ENCODE assay signal across 20 cellular contexts in genomic region chr10:69620625-69621024, GRCh38. TPM values are rescaled to one million over a fixed set of nuclear protein-coding genes. Genes with fewer than 3 reads are reported as not detected.
DNase-seq lines count a peak whose midpoint lies in the region; ATAC-seq and TF ChIP-seq lines count a peak whose summit lies in the region.
"Had no signal": no experiment of that assay in that cellular context is flagged by ENCODE, and none has a peak within 500 bp of the region (broad histone marks: within the 10 kb centered on the region; RNA-seq: fewer than 3 reads in every experiment).

No MANE protein-coding gene starts in this region.

- H3K9ac ChIP-seq in BLaER1 (no peak overlapping the region), DND-41 (ENCODE audit: low read depth, low read length) (no peak overlapping the region), mesendoderm (ENCODE audit: low read length) (no peak overlapping the region)

- CTCF ChIA-PET in T-cell (lab: Charles Lee): no interaction called here

- H3K36me3 ChIP-seq in BLaER1: no peaks in the 10 kb centered on the region
- no peaks in the 10 kb centered on the region for H3K36me3 ChIP-seq in DND-41 (ENCODE audit: insufficient read depth, low read length)
- no peaks in the 10 kb centered on the region for H3K36me3 ChIP-seq in mesendoderm (ENCODE audit: control insufficient read depth, insufficient read depth, low read length)
- H3K36me3 ChIP-seq: BE2C had no signal

- no peak for TF ChIP-seq CTCF in DND-41 (IDR thresholded peaks at IDR 0.05; ENCODE audit: borderline replicate concordance, extremely low read depth, low read length, poor library complexity, severe bottlenecking)

- peaks cover 43 to 46% (median 45%) of the 10 kb centered on the region in 3 donors for H3K4me1 Mint-ChIP-seq in T-cell
- H3K4me1 Mint-ChIP-seq in naive thymus-derived CD8-positive, alpha-beta T cell: peaks cover 22 to 46% (median 39%) of the 10 kb centered on the region in 4 donors

- no peak overlapping the region for H4K5ac ChIP-seq in mesendoderm (ENCODE audit: low read length)

- H3K23ac ChIP-seq in mesendoderm (ENCODE audit: low read length): no peak overlapping the region

- H3K79me2 ChIP-seq in DND-41 (ENCODE audit: insufficient read depth, low read length) (no peaks in the 10 kb centered on the region), mesendoderm (ENCODE audit: control insufficient read depth, insufficient read depth, low read length) (no peaks in the 10 kb centered on the region)

- H3K79me1 ChIP-seq in mesendoderm (ENCODE audit: low read length): no peaks in the 10 kb centered on the region

- H3K9me3 Mint-ChIP-seq in T-cell: peaks cover 0 to 17% (median 13%) of the 10 kb centered on the region in 3 donors
- peaks cover 3 to 22% (median 12%) of the 10 kb centered on the region in 9 donors for H3K9me3 Mint-ChIP-seq in naive thymus-derived CD8-positive, alpha-beta T cell

- H3K9me3 ChIP-seq in BLaER1 (peaks cover 43% of the 10 kb centered on the region), DND-41 (ENCODE audit: insufficient read depth, low read length, severe bottlenecking) (peaks cover 3% of the 10 kb centered on the region)
- H3K9me3 ChIP-seq: BE2C had no signal

- peak overlapping the region; percentile 54 for H3K4me2 ChIP-seq in BLaER1
- no peak overlapping the region for H3K4me2 ChIP-seq in DND-41 (ENCODE audit: insufficient read depth, low read length)
- no peak overlapping the region for H3K4me2 ChIP-seq in mesendoderm (ENCODE audit: low read length)

- H3K4ac ChIP-seq in mesendoderm (ENCODE audit: low read depth, low read length): no peak overlapping the region

- peak overlapping the region in 1 of 3 donors; percentile 49 for H3K4me3 Mint-ChIP-seq in T-cell
- H3K4me3 Mint-ChIP-seq in naive thymus-derived CD8-positive, alpha-beta T cell: peak overlapping the region in 6 of 10 donors; percentile 14 to 51 (median 45)
- H3K4me3 Mint-ChIP-seq: CD14-positive monocyte, HFFc6 had no signal

- peak; percentile 25 for DNase-seq in DND-41
- DNase-seq in T-cell: no peak
- no peak for DNase-seq in naive thymus-derived CD8-positive, alpha-beta T cell
- no peak for DNase-seq in mesendoderm
- no peak for DNase-seq in DMS79 (lab: John Stamatoyannopoulos, UW)
- no peak for DNase-seq in effector CD4-positive, alpha-beta T cell
- no peak for DNase-seq in Ammon's horn (ENCODE audit: low spot score)
- DNase-seq: BE2C; CD4-positive, alpha-beta memory T cell; GDM1; GOT3; H7; HFFc6 had no signal

- H3K56ac ChIP-seq in mesendoderm (ENCODE audit: low read length): no peak overlapping the region

- H4K20me1 ChIP-seq in BLaER1: no peaks in the 10 kb centered on the region
- H4K20me1 ChIP-seq in DND-41 (ENCODE audit: insufficient read depth, low read length): no peaks in the 10 kb centered on the region

- H2AFZ ChIP-seq in DND-41 (ENCODE audit: low read depth, low read length): no peak overlapping the region

- no peak overlapping the region for H3K18ac ChIP-seq in mesendoderm (ENCODE audit: low read length)

- H4K8ac ChIP-seq in mesendoderm (ENCODE audit: low read depth, low read length): no peak overlapping the region

- H2BK15ac ChIP-seq in mesendoderm (replicated peaks; ENCODE audit: low read depth): no peak overlapping the region

- no peak overlapping the region for H2BK5ac ChIP-seq in mesendoderm (ENCODE audit: low read length)

- H3K36me3 Mint-ChIP-seq in T-cell: no peaks in the 10 kb centered on the region
- H3K36me3 Mint-ChIP-seq in naive thymus-derived CD8-positive, alpha-beta T cell: peaks cover 0 to 11% (median 7%) of the 10 kb centered on the region in 3 donors
- H3K36me3 Mint-ChIP-seq: CD14-positive monocyte; CD4-positive, alpha-beta memory T cell had no signal

- POLR2A ChIA-PET in T-cell (lab: Charles Lee): no interaction called here
- POLR2A ChIA-PET in naive thymus-derived CD8-positive, alpha-beta T cell (lab: Charles Lee): no interaction called here

- no peak overlapping the region for H3K27ac Mint-ChIP-seq in T-cell
- H3K27ac Mint-ChIP-seq in naive thymus-derived CD8-positive, alpha-beta T cell: peak overlapping the region in 1 of 10 donors; percentile 40
- H3K27ac Mint-ChIP-seq: CD14-positive monocyte, HFFc6 had no signal

- ATAC-seq in DND-41 (ENCODE audit: insufficient read depth, low read depth) (peak; percentile 76), T-cell (replicated peaks in 1 of 4) (peak in 3 of 4 experiments; percentile 36 to 57 (median 38))
- ATAC-seq in naive thymus-derived CD8-positive, alpha-beta T cell: peak in 1 of 2 donors; percentile 44
- ATAC-seq: HCT116, K562 had no signal

- H3K27me3 ChIP-seq in BLaER1 (no peaks in the 10 kb centered on the region), DND-41 (ENCODE audit: insufficient read depth, low read length, poor library complexity) (peaks cover 7% of the 10 kb centered on the region), mesendoderm (ENCODE audit: insufficient read depth, low read length, poor library complexity) (no peaks in the 10 kb centered on the region)
- H3K27me3 ChIP-seq: BE2C had no signal

- H2AK5ac ChIP-seq in mesendoderm (ENCODE audit: low read length): no peak overlapping the region

- WGBS in mesendoderm (ENCODE audit: extremely low coverage, insufficient coverage, low lambda C conversion rate): no CpG with 5 or more reads among the region's 5 CpGs

- H3K4me1 ChIP-seq in BLaER1 (peaks cover 34% of the 10 kb centered on the region), DND-41 (ENCODE audit: insufficient read depth, low read length) (no peaks in the 10 kb centered on the region), mesendoderm (ENCODE audit: control insufficient read depth, low read depth, low read length) (no peaks in the 10 kb centered on the region)
- H3K4me1 ChIP-seq: BE2C had no signal

- H2BK120ac ChIP-seq in mesendoderm (ENCODE audit: low read depth, low read length): no peak overlapping the region

- H3K4me3 ChIP-seq in BLaER1: no peak overlapping the region
- H3K4me3 ChIP-seq in DND-41 (ENCODE audit: low read depth in 1 of 2, low read length in 2 of 2): no peak overlapping the region
- H3K4me3 ChIP-seq in mesendoderm (ENCODE audit: low read length): no peak overlapping the region
- H3K4me3 ChIP-seq: K562 had no signal

- peaks cover 0 to 3% of the 10 kb centered on the region in 2 donors for H3K27me3 Mint-ChIP-seq in T-cell
- no peaks in the 10 kb centered on the region for H3K27me3 Mint-ChIP-seq in naive thymus-derived CD8-positive, alpha-beta T cell

- H3K27ac ChIP-seq in BLaER1 (0 out of 2 replicates have a peak overlapping the region, but pooled peaks have one; percentile 30), DND-41 (ENCODE audit: low read length) (no peak overlapping the region), mesendoderm (ENCODE audit: low read depth, low read length) (no peak overlapping the region)
- H3K27ac ChIP-seq: HL-60 had no signal

RNA-seq across cellular contexts. Expression of gene FAM241B, which starts 9.4 kb away (rescaled TPM):
- total RNA-seq in T-cell: 10 to 100 TPM in 1 of 5 donors, 1 to 10 TPM in 4; 7.4 to 11.8 (median 9.2) TPM
- total RNA-seq in naive thymus-derived CD8-positive, alpha-beta T cell: 10 to 100 TPM; 11.2 to 15.2 TPM
- polyA plus RNA-seq in naive thymus-derived CD8-positive, alpha-beta T cell: 10 to 100 TPM; 12.3 to 18.5 (median 16.0) TPM
- polyA plus RNA-seq in mesendoderm (2013, experiment 1 of 2): 16.2 TPM
- polyA plus RNA-seq in mesendoderm (2013, experiment 2 of 2): 16.9 TPM
- polyA plus RNA-seq: CD14-positive monocyte had no signal

RNA-seq across cellular contexts. Expression of gene NEUROG3, which starts 47.4 kb away (rescaled TPM):
- not detected for total RNA-seq in T-cell
- total RNA-seq in naive thymus-derived CD8-positive, alpha-beta T cell: not detected
- under 1 TPM in 1 of 3 donors, not detected in 2; 0.28 TPM for polyA plus RNA-seq in naive thymus-derived CD8-positive, alpha-beta T cell
- polyA plus RNA-seq in mesendoderm (2013, experiment 1 of 2): not detected
- polyA plus RNA-seq in mesendoderm (2013, experiment 2 of 2): not detected
- total RNA-seq: A172; CD4-positive, alpha-beta memory T cell; HFFc6; HT1080; K562 had no signal
- polyA plus RNA-seq: CD14-positive monocyte, K562 had no signal
